Comparison of ENCODE assay signal across 10 cellular contexts in the genomic region with DNA sequence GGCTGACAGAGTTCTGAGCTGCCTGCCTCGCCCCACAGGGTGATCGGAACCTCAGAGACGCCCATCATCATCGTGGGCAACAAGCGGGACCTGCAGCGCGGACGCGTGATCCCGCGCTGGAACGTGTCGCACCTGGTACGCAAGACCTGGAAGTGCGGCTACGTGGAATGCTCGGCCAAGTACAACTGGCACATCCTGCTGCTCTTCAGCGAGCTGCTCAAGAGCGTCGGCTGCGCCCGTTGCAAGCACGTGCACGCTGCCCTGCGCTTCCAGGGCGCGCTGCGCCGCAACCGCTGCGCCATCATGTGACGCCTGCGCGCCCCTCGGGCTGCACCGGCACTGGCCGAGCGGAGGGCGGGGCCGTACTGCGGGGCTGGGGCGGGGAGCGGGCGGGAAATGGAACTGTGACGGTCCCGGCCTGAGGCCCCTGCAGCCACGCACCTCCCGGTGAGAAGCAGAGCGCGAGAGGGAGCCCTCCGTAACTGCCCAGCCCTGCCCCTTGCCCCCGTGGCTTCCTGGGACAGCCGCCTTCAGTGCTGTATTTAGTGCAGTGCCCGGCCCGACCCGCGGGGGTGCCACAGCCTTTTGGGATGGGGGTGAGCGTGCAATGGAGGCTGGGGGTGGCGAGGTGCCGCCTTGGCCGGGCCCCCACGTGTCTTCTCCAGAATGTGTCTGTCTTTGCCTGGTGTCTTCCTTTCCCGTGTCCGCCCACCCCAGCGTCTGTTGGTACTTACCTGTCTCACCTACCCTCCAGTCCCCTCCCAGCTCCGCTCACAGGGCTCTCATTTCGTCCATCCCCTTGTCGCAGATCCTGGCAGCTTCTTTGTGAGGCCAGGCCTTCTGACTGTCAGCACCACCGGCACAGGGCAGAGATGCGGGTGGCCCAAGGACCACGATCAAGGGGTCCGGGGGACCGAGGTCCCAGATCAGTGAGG. TPM values are rescaled to one million over a fixed set of nuclear protein-coding genes. Genes with fewer than 3 reads are reported as not detected.
A peak's percentile ranks its signal among the peaks of the same experiment; 100 is the strongest.
DNase-seq lines count a peak whose midpoint lies in the region; ATAC-seq and TF ChIP-seq lines count a peak whose summit lies in the region.
"Had no signal": no experiment of that assay in that cellular context is flagged by ENCODE, and none has a peak within 500 bp of the region (broad histone marks: within the 10 kb centered on the region; RNA-seq: fewer than 3 reads in every experiment).

No MANE protein-coding gene starts in this region.

- no peak overlapping the region for H3K18ac ChIP-seq in mesendoderm (ENCODE audit: low read length)

- no peaks in the 10 kb centered on the region for H3K36me3 ChIP-seq in H7 (replicated peaks; ENCODE audit: control insufficient read depth, insufficient read depth, low read length)
- H3K36me3 ChIP-seq in brain microvascular endothelial cell (replicated peaks): no peaks in the 10 kb centered on the region
- no peaks in the 10 kb centered on the region for H3K36me3 ChIP-seq in mesendoderm (ENCODE audit: control insufficient read depth, insufficient read depth, low read length)

- H2BK120ac ChIP-seq in mesendoderm (ENCODE audit: low read depth, low read length): no peak overlapping the region

- POLR2A ChIA-PET in AG04449 (lab: Yijun Ruan, JAX): no interaction called here

- H3K4me3 ChIP-seq in AG04449 (ENCODE audit: low read depth, low read length) (peak overlapping the region; percentile 1; the same call in 1 of the 2 replicates), H7 (ENCODE audit: insufficient read depth, low read depth, low read length) (peak overlapping the region; percentile 47), brain microvascular endothelial cell (ENCODE audit: low read depth, low read length) (no peak overlapping the region), mesendoderm (ENCODE audit: low read length) (no peak overlapping the region)

- H2BK5ac ChIP-seq in mesendoderm (ENCODE audit: low read length): no peak overlapping the region

- H3K79me1 ChIP-seq in mesendoderm (ENCODE audit: low read length): no peaks in the 10 kb centered on the region

- H2BK15ac ChIP-seq in mesendoderm (replicated peaks; ENCODE audit: low read depth): no peak overlapping the region

- H3K9ac ChIP-seq in mesendoderm (ENCODE audit: low read length): no peak overlapping the region

- no peak overlapping the region for H3K27ac ChIP-seq in brain microvascular endothelial cell
- H3K27ac ChIP-seq in mesendoderm (ENCODE audit: low read depth, low read length): no peak overlapping the region
- H3K27ac ChIP-seq: HL-60 had no signal

- H3K4me1 ChIP-seq in mesendoderm (ENCODE audit: control insufficient read depth, low read depth, low read length): no peaks in the 10 kb centered on the region

- WGBS in mesendoderm (ENCODE audit: extremely low coverage, insufficient coverage, low lambda C conversion rate): no CpG with 5 or more reads among the region's 73 CpGs

- no peak overlapping the region for H3K4ac ChIP-seq in mesendoderm (ENCODE audit: low read depth, low read length)

- H3K27me3 ChIP-seq in H7 (ENCODE audit: control insufficient read depth, insufficient read depth, low read length) (peaks cover 53% of the 10 kb centered on the region), brain microvascular endothelial cell (replicated peaks) (peaks cover 17% of the 10 kb centered on the region), mesendoderm (ENCODE audit: insufficient read depth, low read length, poor library complexity) (peaks cover 14% of the 10 kb centered on the region)

- in situ Hi-C loops in brain microvascular endothelial cell (cut with HindIII; ENCODE audit: low pct_ligation_motif_present, low sequenced_read_pairs): no loop called here

- no peak overlapping the region for H3K23ac ChIP-seq in mesendoderm (ENCODE audit: low read length)

- H3K4me2 ChIP-seq in mesendoderm (ENCODE audit: low read length): no peak overlapping the region

- no peak for TF ChIP-seq CTCF in AG04449 (IDR thresholded peaks at IDR 0.05; ENCODE audit: insufficient read depth, low read length, missing control alignments)
- peak; percentile 17 for TF ChIP-seq CTCF in brain microvascular endothelial cell (IDR thresholded peaks at IDR 0.05; ENCODE audit: low read depth, low read length, missing control alignments)

- no peaks in the 10 kb centered on the region for H3K79me2 ChIP-seq in mesendoderm (ENCODE audit: control insufficient read depth, insufficient read depth, low read length)

- ATAC-seq in HG02798 (IDR thresholded peaks at IDR 0.05; ENCODE audit: poor library complexity, unreplicated experiment): no peak
- no peak for ATAC-seq in HG02970 (IDR thresholded peaks at IDR 0.05; ENCODE audit: low FRiP score, unreplicated experiment)

- H4K5ac ChIP-seq in mesendoderm (ENCODE audit: low read length): no peak overlapping the region

- CTCF ChIA-PET in AG04449 (lab: Yijun Ruan, JAX): interaction anchor here (0.9 to 12.9 kb wide), 4 partner anchors 5 to 126 kb away, joined by 3 to 565 read pairs (median 27); no protein-coding TSS in a partner anchor

- DNase-seq in AG04449 (ENCODE audit: low read depth, low spot score): no peak
- DNase-seq in H7: peak; percentile 93
- no peak for DNase-seq in brain microvascular endothelial cell
- DNase-seq in mesendoderm: peak; percentile 54
- no peak for DNase-seq in NCI-H524 (lab: John Stamatoyannopoulos, UW)
- no peak for DNase-seq in central memory CD4-positive, alpha-beta T cell

- H3K56ac ChIP-seq in mesendoderm (ENCODE audit: low read length): peak overlapping the region; percentile 25

- H2AK5ac ChIP-seq in mesendoderm (ENCODE audit: low read length): no peak overlapping the region

- no peak overlapping the region for H4K8ac ChIP-seq in mesendoderm (ENCODE audit: low read depth, low read length)

RNA-seq across cellular contexts. Expression of gene RASL10B, which starts 9.8 kb away (rescaled TPM):
- 13.8 and 16.9 TPM in 2 replicates for total RNA-seq in H7 (2014; rRNA removed; shearing (Covaris generic))
- 10.0 TPM for polyA plus RNA-seq in mesendoderm (2013, experiment 1 of 2)
- polyA plus RNA-seq in mesendoderm (2013, experiment 2 of 2): 10.2 TPM

RNA-seq across cellular contexts. Expression of gene GAS2L2, which starts 11.8 kb away (rescaled TPM):
- total RNA-seq in H7 (2014; rRNA removed; shearing (Covaris generic)): 0.10 TPM in 1 of 2 replicates, not detected in the other
- 0.03 TPM for polyA plus RNA-seq in mesendoderm (2013, experiment 1 of 2)
- polyA plus RNA-seq in mesendoderm (2013, experiment 2 of 2): 0.01 TPM
- total RNA-seq: epithelial cell of proximal tubule had no signal

RNA-seq across cellular contexts. Expression of gene C17orf50, which starts 19.4 kb away (rescaled TPM):
- not detected in 2 replicates for total RNA-seq in H7 (2014; rRNA removed; shearing (Covaris generic))
- polyA plus RNA-seq in mesendoderm (2013, experiment 1 of 2): not detected
- not detected for polyA plus RNA-seq in mesendoderm (2013, experiment 2 of 2)

RNA-seq across cellular contexts. Expression of gene MMP28, which starts 54.2 kb away (rescaled TPM):
- not detected in 2 replicates for total RNA-seq in H7 (2014; rRNA removed; shearing (Covaris generic))
- not detected for polyA plus RNA-seq in mesendoderm (2013, experiment 1 of 2)
- polyA plus RNA-seq in mesendoderm (2013, experiment 2 of 2): not detected
- total RNA-seq: epithelial cell of proximal tubule had no signal

Comparison
In these comparisons a context has a peak if more than half of its experiments do, and no peak if none do; other contexts are left out.
1. DNase-seq: peak in H7 (single experiment) and mesendoderm (single experiment); none in AG04449 (single experiment), brain microvascular endothelial cell (single experiment), NCI-H524 (0 of 2) and central memory CD4-positive, alpha-beta T cell (single experiment).
2. H3K4me3 ChIP-seq: peak in AG04449 (single experiment) and H7 (single experiment); none in brain microvascular endothelial cell (single experiment) and mesendoderm (single experiment).